In the genomic region with DNA sequence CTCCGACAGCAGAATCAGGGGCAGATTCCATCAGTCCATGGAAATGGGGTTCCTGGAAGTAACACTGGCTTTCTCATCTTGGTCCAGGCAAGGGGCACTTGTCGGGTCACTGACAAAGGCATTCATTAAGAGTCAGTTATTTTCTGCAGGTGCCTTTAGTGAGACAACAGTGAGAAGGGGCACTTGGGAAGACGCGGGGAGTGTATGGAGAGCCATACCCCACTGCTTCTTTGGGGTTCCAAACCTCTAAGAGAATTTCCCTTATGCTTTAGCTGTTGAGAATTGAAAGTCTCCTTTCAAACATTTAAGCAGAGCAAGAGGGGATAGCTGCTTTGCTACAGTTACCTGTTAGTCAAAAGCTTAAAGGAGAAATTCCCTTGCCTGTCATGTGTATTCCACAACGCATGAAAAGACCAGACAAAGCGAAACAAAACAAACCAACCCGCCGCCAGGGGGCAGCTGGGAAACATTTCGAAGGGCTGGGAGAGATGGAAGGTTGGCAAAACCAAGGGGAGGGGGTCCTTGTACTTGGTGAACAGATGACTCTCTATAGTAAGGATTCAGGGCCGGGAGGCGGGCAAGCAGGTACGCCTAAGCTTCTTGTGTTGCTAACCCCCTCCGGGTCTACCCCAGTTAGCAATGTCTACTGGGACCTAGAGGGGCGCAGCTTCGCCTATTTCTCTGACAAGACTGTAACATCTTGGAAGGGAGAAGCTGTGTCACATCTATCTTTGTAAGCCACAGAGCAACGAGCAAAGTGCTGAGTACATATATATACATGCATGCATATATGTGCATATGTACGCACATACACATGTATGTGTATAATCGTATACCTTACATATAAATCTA, we compare ENCODE assay signal across 8 cellular contexts.
DNase-seq lines count a peak whose midpoint lies in the region; ATAC-seq and TF ChIP-seq lines count a peak whose summit lies in the region.

No MANE protein-coding gene starts in this region.

- DNase-seq in GM13976 (ENCODE audit: low spot score), result peak; percentile 22
- peak; percentile 73 for DNase-seq in Karpas-422
- DNase-seq in astrocyte of the cerebellum (ENCODE audit: low read depth), result no peak
- peak in 2 of 3 donors; percentile 49 to 52 for DNase-seq in right lobe of liver
- DNase-seq in esophagus muscularis mucosa (ENCODE audit: extremely low spot score), result no peak
- no peak for DNase-seq in NCI-H510A (lab: John Stamatoyannopoulos, UW)

- H3K4me2 ChIP-seq in Karpas-422 (ENCODE audit: low read depth, low read length, poor library complexity, severe bottlenecking), result no peak overlapping the region

- H3K27me3 ChIP-seq in Karpas-422 (ENCODE audit: low read length) (no peaks in the 10 kb centered on the region), right lobe of liver (no peaks in the 10 kb centered on the region), esophagus muscularis mucosa (no peaks in the 10 kb centered on the region)

- H3K4me1 ChIP-seq in Karpas-422 (ENCODE audit: low read length) (no peaks in the 10 kb centered on the region), right lobe of liver (no peaks in the 10 kb centered on the region), esophagus muscularis mucosa (no peaks in the 10 kb centered on the region)

- H4K20me1 ChIP-seq in Karpas-422 (ENCODE audit: insufficient read depth, low read depth, low read length), result no peaks in the 10 kb centered on the region

- no peak overlapping the region for H3K9ac ChIP-seq in Karpas-422 (ENCODE audit: low read length)

- H3K27ac ChIP-seq in Karpas-422 (ENCODE audit: low read length), result no peak overlapping the region
- H3K27ac ChIP-seq in right lobe of liver, result no peak overlapping the region
- H3K27ac ChIP-seq in esophagus muscularis mucosa (replicated peaks in 1 of 4), result no peak overlapping the region

- intact Hi-C loops in right lobe of liver (cut with DNase I) (no loop called here), esophagus muscularis mucosa (cut with DNase I) (no loop called here)

- no peak overlapping the region for H3K4me3 ChIP-seq in Karpas-422 (ENCODE audit: low read length)
- H3K4me3 ChIP-seq in astrocyte of the cerebellum (ENCODE audit: low read depth, low read length), result no peak overlapping the region
- no peak overlapping the region for H3K4me3 ChIP-seq in right lobe of liver
- H3K4me3 ChIP-seq in esophagus muscularis mucosa, result no peak overlapping the region

- no peak overlapping the region for H2AFZ ChIP-seq in Karpas-422 (ENCODE audit: low read length)

- ATAC-seq in right lobe of liver (peak; percentile 59 to 80 (median 79)), HG03469 (IDR thresholded peaks at IDR 0.05; ENCODE audit: unreplicated experiment) (no peak), GM19463 (IDR thresholded peaks at IDR 0.05; ENCODE audit: unreplicated experiment) (no peak)

- TF ChIP-seq EP300 in esophagus muscularis mucosa (IDR thresholded peaks at IDR 0.05), result no peak

- TF ChIP-seq CTCF in GM13976 (IDR thresholded peaks at IDR 0.05; ENCODE audit: borderline replicate concordance, control extremely low read depth, extremely low read depth, insufficient read depth, missing control alignments) (peak; percentile 24), astrocyte of the cerebellum (IDR thresholded peaks at IDR 0.05; ENCODE audit: low read depth, low read length, missing control alignments) (peak; percentile 60), right lobe of liver (IDR thresholded peaks at IDR 0.05) (peak; percentile 49 to 60 (median 54)), esophagus muscularis mucosa (IDR thresholded peaks at IDR 0.05) (peak in 1 of 3 experiments; percentile 29)

- H3K79me2 ChIP-seq in Karpas-422 (ENCODE audit: low read length), result no peaks in the 10 kb centered on the region

- 36% methylated on average over 9 of the region's 18 CpGs for WGBS in right lobe of liver (ENCODE audit: insufficient coverage, low coverage, low lambda C conversion rate, missing lambda C conversion rate)
- 72% methylated on average over 14 of the region's 18 CpGs for WGBS in esophagus muscularis mucosa

- no peaks in the 10 kb centered on the region for H3K36me3 ChIP-seq in Karpas-422 (ENCODE audit: insufficient read depth, low read length)
- no peaks in the 10 kb centered on the region for H3K36me3 ChIP-seq in right lobe of liver
- no peaks in the 10 kb centered on the region for H3K36me3 ChIP-seq in esophagus muscularis mucosa

- no peak for TF ChIP-seq POLR2A in right lobe of liver (IDR thresholded peaks at IDR 0.05)
- TF ChIP-seq POLR2A in esophagus muscularis mucosa (IDR thresholded peaks at IDR 0.05; ENCODE audit: low read depth), result no peak

- H3K9me3 ChIP-seq in Karpas-422 (ENCODE audit: low read length) (no peaks in the 10 kb centered on the region), right lobe of liver (no peaks in the 10 kb centered on the region), esophagus muscularis mucosa (no peaks in the 10 kb centered on the region)

- in situ Hi-C loops in GM13976 (cut with MboI; ENCODE audit: low sequenced_read_pairs, unreplicated experiment) (no loop called here), astrocyte of the cerebellum (cut with HindIII; ENCODE audit: low sequenced_read_pairs) (no loop called here)

- H3K9me2 ChIP-seq in Karpas-422 (replicated peaks; ENCODE audit: insufficient read depth, low read length), result no peaks in the 10 kb centered on the region

Comparison
In these comparisons a context has a peak if more than half of its experiments do, and no peak if none do; other contexts are left out.
1. DNase-seq: peak in GM13976 (single experiment), Karpas-422 (single experiment) and right lobe of liver (2 of 3); none in astrocyte of the cerebellum (single experiment), esophagus muscularis mucosa (single experiment) and NCI-H510A (single experiment).
2. ATAC-seq: peak in right lobe of liver (4 of 4); none in HG03469 (single experiment) and GM19463 (single experiment).